26 cellular contexts compared by ENCODE assay signal in the genomic region with DNA sequence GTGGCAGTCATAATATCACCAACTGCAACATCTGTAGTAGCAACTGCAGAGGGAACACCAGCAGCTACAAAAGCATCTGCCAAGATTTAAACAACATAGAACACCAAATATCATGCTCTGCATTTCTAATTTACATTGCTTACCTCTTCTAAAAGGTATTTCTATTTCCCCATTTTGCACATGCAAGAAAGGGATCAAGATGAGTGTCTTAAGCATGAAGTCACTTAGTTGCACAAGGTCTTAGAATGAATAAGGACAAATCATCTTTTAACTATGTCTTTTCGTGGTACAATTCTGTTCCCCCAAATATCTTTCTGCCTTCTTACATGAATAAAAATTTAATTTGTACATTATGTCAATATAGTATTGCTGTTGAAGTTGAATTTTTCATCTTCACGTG.
A peak's percentile ranks its signal among the peaks of the same experiment; 100 is the strongest.
DNase-seq lines count a peak whose midpoint lies in the region; ATAC-seq, FAIRE-seq and TF ChIP-seq lines count a peak whose summit lies in the region.
"Had no signal": no experiment of that assay in that cellular context is flagged by ENCODE, and none has a peak within 500 bp of the region (broad histone marks: within the 10 kb centered on the region; RNA-seq: fewer than 3 reads in every experiment).

No MANE protein-coding gene starts in this region.

- H3K4me3 ChIP-seq in ACC112 (ENCODE audit: low read depth, low read length) (peak overlapping the region; percentile 55; the same call in 1 of the 2 replicates), bronchial epithelial cell (ENCODE audit: low read depth, low read length) (no peak overlapping the region), foreskin fibroblast (ENCODE audit: low read depth in 1 of 2, low read length in 2 of 2) (no peak overlapping the region), SJCRH30 (no peak overlapping the region)
- H3K4me3 ChIP-seq: adrenal gland, K562, prostate gland, uterus had no signal

- no peaks in the 10 kb centered on the region for H3K79me2 ChIP-seq in ACC112 (ENCODE audit: control insufficient read depth, insufficient read depth, low read length, unreplicated experiment)

- FAIRE-seq in bronchial epithelial cell (lab: Jason Lieb, UNC) = no peak
- FAIRE-seq: GM12892, K562 had no signal

- H3K27me3 ChIP-seq in ACC112 (ENCODE audit: insufficient read depth, low read length) = no peaks in the 10 kb centered on the region
- H3K27me3 ChIP-seq in bronchial epithelial cell (ENCODE audit: control insufficient read depth, insufficient read depth, low read length) = no peaks in the 10 kb centered on the region
- H3K27me3 ChIP-seq in SJCRH30 = no peaks in the 10 kb centered on the region
- H3K27me3 ChIP-seq: adrenal gland, uterus had no signal

- no peak for ATAC-seq in HG03175 (IDR thresholded peaks at IDR 0.05; ENCODE audit: unreplicated experiment)
- ATAC-seq: activated CD8-positive, alpha-beta memory T cell treated with anti-CD3 and anti-CD28 coated beads, Interleukin-2, amount 10 ng/mL, durations not matched to agents 7 days and 5 days; K562; left colon had no signal

- H2AFZ ChIP-seq in ACC112 (ENCODE audit: low read length, unreplicated experiment) = peak overlapping the region; percentile 40

- no peaks in the 10 kb centered on the region for H3K9me3 ChIP-seq in SJCRH30 (replicated peaks)
- H3K9me3 ChIP-seq: adrenal gland, prostate gland, uterus had no signal

- DNase-seq in HS-5 (ENCODE audit: low read depth) (peak; percentile 81), bronchial epithelial cell (ENCODE audit: low read depth) (peak; percentile 51), foreskin fibroblast (peak; percentile 64 to 84), SJCRH30 (no peak), NCI-H510A (lab: John Stamatoyannopoulos, UW) (no peak), occipital lobe (lab: John Stamatoyannopoulos, UW) (no peak)
- DNase-seq: 8988T; activated CD8-positive, alpha-beta memory T cell treated with anti-CD3 and anti-CD28 coated beads, Interleukin-2, amount 10 ng/mL, durations not matched to agents 7 days and 5 days; adrenal gland; DMS153; effector memory CD4-positive, alpha-beta T cell; foreskin melanocyte; GF-D8; HFFc6; left colon; midbrain; NCI-H2029; NCI-H446; nephron progenitor cell; SW 1271; uterus had no signal

- H3K36me3 ChIP-seq in ACC112 (ENCODE audit: insufficient read depth, low read length) = no peaks in the 10 kb centered on the region
- H3K36me3 ChIP-seq in bronchial epithelial cell (ENCODE audit: control insufficient read depth, insufficient read depth, low read length) = no peaks in the 10 kb centered on the region
- no peaks in the 10 kb centered on the region for H3K36me3 ChIP-seq in SJCRH30
- H3K36me3 ChIP-seq: adrenal gland, prostate gland, uterus had no signal

- TF ChIP-seq CTCF in bronchial epithelial cell (IDR thresholded peaks at IDR 0.05; ENCODE audit: insufficient read depth, low read length, severe bottlenecking) (no peak), foreskin fibroblast (IDR thresholded peaks at IDR 0.05; ENCODE audit: low read depth, low read length) (no peak)

- H3K4me1 ChIP-seq in ACC112 (ENCODE audit: control insufficient read depth, insufficient read depth, low read length, unreplicated experiment) (peaks cover 24% of the 10 kb centered on the region), SJCRH30 (no peaks in the 10 kb centered on the region)
- H3K4me1 ChIP-seq: adrenal gland, prostate gland, uterus had no signal

- H3K27ac ChIP-seq in ACC112 (ENCODE audit: low read depth, low read length) (peak overlapping the region; percentile 79), SJCRH30 (no peak overlapping the region)
- H3K27ac ChIP-seq: adrenal gland, prostate gland, uterus had no signal

Comparison
In these comparisons a context has a peak if more than half of its experiments do, and no peak if none do; other contexts are left out.
1. DNase-seq: peak in HS-5 (single experiment), bronchial epithelial cell (single experiment) and foreskin fibroblast (2 of 2); none in SJCRH30 (0 of 2), NCI-H510A (single experiment) and occipital lobe (single experiment).